22 cellular contexts compared by ENCODE assay signal in the genomic region with DNA sequence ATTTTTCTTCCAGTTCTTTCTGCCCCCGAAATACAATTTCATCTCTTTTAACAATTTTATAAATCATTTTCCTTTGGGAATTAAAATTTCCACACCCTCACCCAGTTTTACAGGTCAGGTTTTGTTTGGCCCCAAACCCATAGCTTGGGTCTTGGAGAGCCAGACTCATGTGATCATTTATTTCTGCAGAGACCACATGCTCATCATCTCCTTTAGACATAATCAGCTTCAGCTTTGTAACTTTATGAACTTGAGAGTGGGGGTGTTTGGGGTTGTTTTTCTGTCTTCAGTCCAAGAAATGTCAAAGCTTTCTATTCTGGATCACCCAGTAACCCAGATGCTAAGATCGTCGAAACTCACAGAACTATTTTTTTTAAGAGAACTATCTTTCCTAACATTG.
DNase-seq lines count a peak whose midpoint lies in the region; ATAC-seq and TF ChIP-seq lines count a peak whose summit lies in the region.
"Had no signal": no experiment of that assay in that cellular context is flagged by ENCODE, and none has a peak within 500 bp of the region (broad histone marks: within the 10 kb centered on the region; RNA-seq: fewer than 3 reads in every experiment).

No MANE protein-coding gene starts in this region.

- H3K23me2 ChIP-seq in H9 (ENCODE audit: insufficient read length, low read depth, low read length, poor library complexity, severe bottlenecking): no peaks in the 10 kb centered on the region

- no peak overlapping the region for H2BK5ac ChIP-seq in H9 (ENCODE audit: insufficient read length, low read length)

- H4K8ac ChIP-seq in H9 (replicated peaks; ENCODE audit: insufficient read length, low read depth, low read length): no peak overlapping the region

- H3K4me2 ChIP-seq in mammary epithelial cell (ENCODE audit: insufficient read depth, low read depth, low read length) (no peak overlapping the region), hepatocyte (no peak overlapping the region), H9 (ENCODE audit: insufficient read depth, insufficient read length, low read length) (no peak overlapping the region)
- H3K4me2 ChIP-seq: A549 had no signal

- H3K79me2 ChIP-seq in mammary epithelial cell (ENCODE audit: insufficient read depth, low read length): no peaks in the 10 kb centered on the region
- H3K79me2 ChIP-seq in hepatocyte: no peaks in the 10 kb centered on the region
- no peaks in the 10 kb centered on the region for H3K79me2 ChIP-seq in H9 (ENCODE audit: insufficient read depth, low read length)

- no peak overlapping the region for H2AK5ac ChIP-seq in H9 (ENCODE audit: insufficient read length, low read length)

- H3K36me3 ChIP-seq in mammary epithelial cell (ENCODE audit: insufficient read depth, low read length) (peaks cover 11% of the 10 kb centered on the region), adipocyte (ENCODE audit: control insufficient read depth, insufficient read depth, low read length, severe bottlenecking) (peaks cover 94% of the 10 kb centered on the region), hepatocyte (replicated peaks; ENCODE audit: insufficient read depth, low read depth) (no peaks in the 10 kb centered on the region), thoracic aorta (peaks cover 56% of the 10 kb centered on the region)

- intact Hi-C loops in MCF 10A (cut with micrococcal nuclease): no loop called here
- intact Hi-C loops in mammary epithelial cell (cut with micrococcal nuclease): no loop called here

- peak overlapping the region; percentile 39 for H3K27ac Mint-ChIP-seq in MCF 10A (ENCODE audit: low read depth, unreplicated experiment)
- peak overlapping the region in 1 of 3 experiments; percentile 50; a peak in 2 of 7 replicates for H3K27ac Mint-ChIP-seq in H9
- H3K27ac Mint-ChIP-seq in stimulated activated effector memory CD8-positive, alpha-beta T cell treated with anti-CD3 and anti-CD28 coated beads, Interleukin-12 subunit alpha, Interleukin-12 subunit beta, amount 100 ng/mL, for 72 hours: no peak overlapping the region
- H3K27ac Mint-ChIP-seq: activated naive CD8-positive, alpha-beta T cell treated with anti-CD3 and anti-CD28 coated beads, Interleukin-2, amount 10 ng/mL, durations not matched to agents 7 days and 5 days; activated T-helper 2 cell treated with anti-CD3 and anti-CD28 coated beads, Interferon-gamma antibody, Interleukin-2, Interleukin-4, amounts not matched to agents 10 μg/mL and 5 μg/mL and 100 μg/mL, durations not matched to agents 14 hours and 24 hours and 36 hours had no signal

- H3K9ac ChIP-seq in mammary epithelial cell (ENCODE audit: insufficient read depth, low read length) (no peak overlapping the region), adipocyte (ENCODE audit: low read length) (peak overlapping the region; percentile 28), H9 (ENCODE audit: extremely low read depth, insufficient read length, low read length) (no peak overlapping the region)

- H2BK120ac ChIP-seq in H9 (ENCODE audit: low read depth, low read length, poor library complexity, severe bottlenecking): no peak overlapping the region

- no peak overlapping the region for H3K4me3 Mint-ChIP-seq in MCF 10A (ENCODE audit: unreplicated experiment)
- no peak overlapping the region for H3K4me3 Mint-ChIP-seq in H9
- H3K4me3 Mint-ChIP-seq in stimulated activated effector memory CD8-positive, alpha-beta T cell treated with anti-CD3 and anti-CD28 coated beads, Interleukin-12 subunit alpha, Interleukin-12 subunit beta, amount 100 ng/mL, for 72 hours: no peak overlapping the region
- H3K4me3 Mint-ChIP-seq: activated CD8-positive, alpha-beta memory T cell treated with anti-CD3 and anti-CD28 coated beads, Interleukin-2, amount 10 ng/mL, durations not matched to agents 7 days and 5 days had no signal

- no peak overlapping the region for H2BK15ac ChIP-seq in H9 (ENCODE audit: low read depth, low read length)

- no TSS peak for BruUV-seq in MCF 10A (replicated peaks; lab: Mats Ljungman, UMichigan)
- BruUV-seq in mammary epithelial cell (replicated peaks; lab: Mats Ljungman, UMichigan): no TSS peak

- H3K27me3 Mint-ChIP-seq in MCF 10A (ENCODE audit: insufficient read depth, unreplicated experiment) (no peaks in the 10 kb centered on the region), H9 (ENCODE audit: low read depth) (no peaks in the 10 kb centered on the region)

- DNase-seq in MCF 10A (ENCODE audit: unreplicated experiment) (no peak), mammary epithelial cell (no peak), adipocyte (ENCODE audit: low read depth) (no peak), hepatocyte (ENCODE audit: low spot score) (no peak), thoracic aorta (ENCODE audit: low spot score) (no peak), H9 (no peak)
- no peak for DNase-seq in activated CD4-positive, alpha-beta T cell treated with anti-CD3 and anti-CD28 coated beads, Interleukin-2, amount 50 U/mL, for 4 hours
- no peak for DNase-seq in stimulated activated effector memory CD8-positive, alpha-beta T cell treated with anti-CD3 and anti-CD28 coated beads, Interleukin-12 subunit alpha, Interleukin-12 subunit beta, amount 100 ng/mL, for 72 hours (ENCODE audit: low spot score in 2 of 2)
- DNase-seq: activated CD4-positive, alpha-beta T cell treated with anti-CD3 and anti-CD28 coated beads for 4 hours; activated CD8-positive, alpha-beta memory T cell treated with anti-CD3 and anti-CD28 coated beads, Interleukin-2, amount 10 ng/mL, durations not matched to agents 7 days and 5 days; activated naive CD8-positive, alpha-beta T cell treated with anti-CD3 and anti-CD28 coated beads, Interleukin-2, amount 10 ng/mL, durations not matched to agents 7 days and 5 days; hypothalamus; mesenchymal stem cell; NCI-H2171; SW 1271; upper lobe of left lung had no signal

- 78% methylated on average over 3 of the region's 3 CpGs for whole genome bisulfite sequencing in mammary epithelial cell (ENCODE audit: low coverage, missing lambda C conversion rate)
- WGBS in hepatocyte (ENCODE audit: low lambda C conversion rate, missing lambda C conversion rate): 78% methylated on average over 3 of the region's 3 CpGs
- whole genome bisulfite sequencing in H9 (ENCODE audit: extremely low coverage, insufficient read length, low lambda C conversion rate): 100% methylated on average over 1 of the region's 3 CpGs

- H3K27me3 ChIP-seq in mammary epithelial cell (ENCODE audit: insufficient read depth, low read length) (no peaks in the 10 kb centered on the region), adipocyte (replicated peaks; ENCODE audit: control insufficient read depth, insufficient read depth, low read length) (no peaks in the 10 kb centered on the region), hepatocyte (no peaks in the 10 kb centered on the region), thoracic aorta (replicated peaks; ENCODE audit: insufficient read depth) (no peaks in the 10 kb centered on the region), H9 (ENCODE audit: insufficient read depth, low read length) (no peaks in the 10 kb centered on the region)
- H3K27me3 ChIP-seq: brain microvascular endothelial cell, stomach, upper lobe of left lung had no signal

- H4K91ac ChIP-seq in H9 (ENCODE audit: insufficient read length, low read depth, low read length): no peak overlapping the region

- dilution Hi-C loops in mammary epithelial cell (cut with HindIII; ENCODE audit: low sequenced_read_pairs): no loop called here

- no peak overlapping the region for H4K5ac ChIP-seq in H9 (ENCODE audit: insufficient read length, low read depth, low read length)

- H3K18ac ChIP-seq in H9 (ENCODE audit: insufficient read length, low read depth, low read length): no peak overlapping the region

- TF ChIP-seq CTCF in MCF 10A (IDR thresholded peaks at IDR 0.05; ENCODE audit: unreplicated experiment) (no peak), mammary epithelial cell (conservative IDR thresholded peaks at IDR 0.05 in 1 of 2, IDR thresholded peaks at IDR 0.05 in 1 of 2; ENCODE audit: extremely low read depth in 1 of 2, insufficient read depth in 1 of 2, low read depth in 1 of 2, low read length in 2 of 2) (no peak), hepatocyte (IDR thresholded peaks at IDR 0.05; ENCODE audit: poor library complexity) (no peak), thoracic aorta (IDR thresholded peaks at IDR 0.05) (no peak), H9 (conservative IDR thresholded peaks at IDR 0.05) (no peak)

- in situ Hi-C loops in mammary epithelial cell (cut with MboI; ENCODE audit: low sequenced_read_pairs in 2 of 2): no loop called here

- no peaks in the 10 kb centered on the region for H3K4me1 ChIP-seq in mammary epithelial cell (ENCODE audit: insufficient read depth, low read length)
- peaks cover 24% of the 10 kb centered on the region for H3K4me1 ChIP-seq in adipocyte (ENCODE audit: control insufficient read depth, insufficient read depth, low read length)
- peaks cover 13% of the 10 kb centered on the region for H3K4me1 ChIP-seq in hepatocyte (ENCODE audit: insufficient read depth)
- H3K4me1 ChIP-seq in thoracic aorta (ENCODE audit: control insufficient read depth in 1 of 2, low read depth in 2 of 2): peaks cover 35 to 82% of the 10 kb centered on the region in 2 donors
- no peaks in the 10 kb centered on the region for H3K4me1 ChIP-seq in H9 (ENCODE audit: insufficient read depth, low read length)

- no peak for ATAC-seq in thoracic aorta (ENCODE audit: insufficient number of reproducible peaks, low FRiP score, low read depth)
- ATAC-seq in stimulated activated effector memory CD8-positive, alpha-beta T cell treated with anti-CD3 and anti-CD28 coated beads, Interleukin-12 subunit alpha, Interleukin-12 subunit beta, amount 100 ng/mL, for 72 hours: no peak
- ATAC-seq: A549; naive thymus-derived CD8-positive, alpha-beta T cell had no signal

- H3K4me3 ChIP-seq in mammary epithelial cell (replicated peaks in 1 of 3; ENCODE audit: insufficient read depth in 1 of 3, low read depth in 2 of 3, low read length in 3 of 3) (no peak overlapping the region), adipocyte (ENCODE audit: low read length) (no peak overlapping the region), hepatocyte (no peak overlapping the region), thoracic aorta (no peak overlapping the region)
- H3K4me3 ChIP-seq: A549, skin epidermis, stomach, upper lobe of left lung had no signal

- H3K27ac ChIP-seq in mammary epithelial cell (ENCODE audit: insufficient read depth, low read depth, low read length): no peak overlapping the region
- H3K27ac ChIP-seq in hepatocyte: peak overlapping the region; percentile 80
- peak overlapping the region; percentile 26 to 46 for H3K27ac ChIP-seq in thoracic aorta
- H3K27ac ChIP-seq in H9 (ENCODE audit: insufficient read length, low read depth, low read length): no peak overlapping the region
- H3K27ac ChIP-seq: A549, brain microvascular endothelial cell had no signal

- H3T11ph ChIP-seq in H9 (ENCODE audit: low read length): no peak overlapping the region

- no peak overlapping the region for H3K14ac ChIP-seq in H9 (ENCODE audit: insufficient read depth, low read length)

- no peak overlapping the region for H3K56ac ChIP-seq in H9 (ENCODE audit: insufficient read length, low read depth, low read length)

- no peak overlapping the region for H3K4ac ChIP-seq in H9 (ENCODE audit: low read depth, low read length)

- no peak overlapping the region for H2AFZ ChIP-seq in mammary epithelial cell (ENCODE audit: low read depth, low read length)
- H2AFZ ChIP-seq in hepatocyte: no peak overlapping the region
- H2AFZ ChIP-seq in H9 (ENCODE audit: low read length): no peak overlapping the region

- CTCF ChIA-PET in MCF 10A (lab: Yijun Ruan, JAX) (interaction anchor here (0.7 to 2.4 kb wide), 6 partner anchors 9 to 99 kb away, joined by 3 to 10 read pairs (median 9); no protein-coding TSS in a partner anchor), mammary epithelial cell (lab: Charles Lee; ENCODE audit: low non-redundant PET) (no interaction called here)

- H3K9me2 ChIP-seq in hepatocyte (replicated peaks; ENCODE audit: insufficient read depth): no peaks in the 10 kb centered on the region

- H3K36me3 Mint-ChIP-seq in MCF 10A (ENCODE audit: insufficient read depth, unreplicated experiment): peaks cover 100% of the 10 kb centered on the region
- peaks cover 57 to 87% (median 84%) of the 10 kb centered on the region in 3 experiments; a peak in 6 of 7 replicates for H3K36me3 Mint-ChIP-seq in H9 (ENCODE audit: insufficient read depth in 1 of 3, low read depth in 3 of 3)
- no peaks in the 10 kb centered on the region for H3K36me3 Mint-ChIP-seq in stimulated activated effector memory CD8-positive, alpha-beta T cell treated with anti-CD3 and anti-CD28 coated beads, Interleukin-12 subunit alpha, Interleukin-12 subunit beta, amount 100 ng/mL, for 72 hours
- H3K36me3 Mint-ChIP-seq: activated CD8-positive, alpha-beta memory T cell treated with anti-CD3 and anti-CD28 coated beads, Interleukin-2, amount 10 ng/mL, durations not matched to agents 7 days and 5 days; activated naive CD8-positive, alpha-beta T cell treated with anti-CD3 and anti-CD28 coated beads, Interleukin-2, amount 10 ng/mL, durations not matched to agents 7 days and 5 days; naive thymus-derived CD8-positive, alpha-beta T cell had no signal

- H3K23ac ChIP-seq in H9 (ENCODE audit: insufficient read length, low read depth, low read length): no peak overlapping the region

- no peaks in the 10 kb centered on the region for H3K79me1 ChIP-seq in H9 (ENCODE audit: insufficient read depth, low read depth, low read length, poor library complexity, severe bottlenecking)

- H3K4me1 Mint-ChIP-seq in MCF 10A (ENCODE audit: insufficient read depth, unreplicated experiment) (peaks cover 9% of the 10 kb centered on the region), H9 (peaks cover 9 to 13% of the 10 kb centered on the region in 2 experiments; a peak in 3 of 4 replicates)
- H3K4me1 Mint-ChIP-seq in stimulated activated effector memory CD8-positive, alpha-beta T cell treated with anti-CD3 and anti-CD28 coated beads, Interleukin-12 subunit alpha, Interleukin-12 subunit beta, amount 100 ng/mL, for 72 hours: peaks cover 7% of the 10 kb centered on the region

- H3K9me3 ChIP-seq in mammary epithelial cell (replicated peaks; ENCODE audit: insufficient read depth, low read length) (no peaks in the 10 kb centered on the region), adipocyte (ENCODE audit: control insufficient read depth, low read length) (no peaks in the 10 kb centered on the region), hepatocyte (ENCODE audit: low read depth) (no peaks in the 10 kb centered on the region), thoracic aorta (no peaks in the 10 kb centered on the region), H9 (ENCODE audit: control insufficient read depth, low read depth, low read length) (no peaks in the 10 kb centered on the region)
- H3K9me3 ChIP-seq: A549, stomach, upper lobe of left lung had no signal

- H2BK12ac ChIP-seq in H9 (ENCODE audit: insufficient read length, low read depth, low read length): no peak overlapping the region

- H4K20me1 ChIP-seq in mammary epithelial cell (ENCODE audit: insufficient read depth, low read length) (no peaks in the 10 kb centered on the region), hepatocyte (ENCODE audit: insufficient read depth, poor library complexity, severe bottlenecking) (no peaks in the 10 kb centered on the region), H9 (ENCODE audit: control insufficient read depth, insufficient read depth, insufficient read length) (no peaks in the 10 kb centered on the region)

- no peak overlapping the region for H2BK20ac ChIP-seq in H9 (ENCODE audit: low read depth, low read length, poor library complexity, severe bottlenecking)

- POLR2A ChIA-PET in MCF 10A (lab: Yijun Ruan, JAX): interaction anchor here (0.7 to 1.9 kb wide), 6 partner anchors 11 to 32 kb away, joined by 3 to 8 read pairs (median 4); no protein-coding TSS in a partner anchor

- no peaks in the 10 kb centered on the region for H3K9me3 Mint-ChIP-seq in MCF 10A (ENCODE audit: unreplicated experiment)
- H3K9me3 Mint-ChIP-seq in H9: no peaks in the 10 kb centered on the region; a peak in 2 of 5 replicates
- no peaks in the 10 kb centered on the region for H3K9me3 Mint-ChIP-seq in stimulated activated effector memory CD8-positive, alpha-beta T cell treated with anti-CD3 and anti-CD28 coated beads, Interleukin-12 subunit alpha, Interleukin-12 subunit beta, amount 100 ng/mL, for 72 hours
- H3K9me3 Mint-ChIP-seq: activated naive CD8-positive, alpha-beta T cell treated with anti-CD3 and anti-CD28 coated beads, Interleukin-2, amount 10 ng/mL, durations not matched to agents 7 days and 5 days; activated T-helper 2 cell treated with anti-CD3 and anti-CD28 coated beads, Interferon-gamma antibody, Interleukin-2, Interleukin-4, amounts not matched to agents 10 μg/mL and 5 μg/mL and 100 μg/mL, durations not matched to agents 14 hours and 24 hours and 36 hours had no signal

Comparison
In these comparisons a context has a peak if more than half of its experiments do, and no peak if none do; other contexts are left out.
1. H3K27ac ChIP-seq: peak in hepatocyte (single experiment) and thoracic aorta (2 of 2); none in mammary epithelial cell (single experiment) and H9 (single experiment).